8 cellular contexts compared by ENCODE assay signal in the genomic region with DNA sequence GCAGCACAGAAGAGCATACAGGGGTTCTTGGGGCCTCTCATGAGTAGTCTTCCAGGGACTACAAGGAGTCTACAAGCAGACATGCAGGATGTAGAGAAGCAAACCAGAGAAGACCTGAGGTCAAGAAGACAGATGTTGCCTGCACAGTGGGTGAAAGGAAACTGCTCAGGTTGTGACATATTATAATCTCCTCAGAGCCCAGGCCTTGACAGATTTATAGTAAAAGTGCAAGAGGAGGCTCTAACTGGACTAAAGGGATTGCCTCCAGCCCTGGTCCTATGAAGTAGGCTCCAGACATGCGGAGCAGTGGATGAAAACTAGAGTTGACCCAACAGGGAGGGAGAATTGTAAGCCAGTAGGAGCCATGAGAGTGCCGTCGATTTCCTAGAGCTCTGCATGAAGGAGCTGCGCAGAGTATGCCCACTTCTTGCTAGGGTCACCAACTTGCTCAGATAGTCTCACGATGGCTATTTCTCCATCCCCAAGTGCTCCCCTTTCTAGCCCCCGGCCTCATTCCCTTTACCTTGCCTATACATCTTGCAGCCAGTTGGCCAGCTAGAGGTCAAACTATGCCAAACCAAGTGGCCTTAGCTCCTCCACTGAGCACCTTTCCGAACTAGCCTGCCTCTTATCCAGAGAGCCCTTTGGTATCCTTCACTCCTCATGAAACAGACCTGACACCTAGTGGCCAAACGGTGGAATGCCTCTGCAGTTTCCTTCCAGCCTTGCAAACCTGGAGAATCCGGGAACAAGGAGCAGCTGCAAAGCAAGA. TPM values are rescaled to one million over a fixed set of nuclear protein-coding genes. Genes with fewer than 3 reads are reported as not detected.
DNase-seq lines count a peak whose midpoint lies in the region; ATAC-seq, FAIRE-seq and TF ChIP-seq lines count a peak whose summit lies in the region.

No MANE protein-coding gene starts in this region.

- peak; percentile 68 to 77 for ATAC-seq in activated naive CD4-positive, alpha-beta T cell treated with anti-CD3 and anti-CD28 coated beads, Interleukin-2, amount 50 U/mL, for 72 hours
- peak; percentile 93 to 98 (median 96) for ATAC-seq in pancreas
- peak; percentile 97 for ATAC-seq in upper lobe of right lung

- H3K36me3 Mint-ChIP-seq in activated naive CD4-positive, alpha-beta T cell treated with anti-CD3 and anti-CD28 coated beads, Interleukin-2, amount 50 U/mL, for 72 hours, result no peaks in the 10 kb centered on the region
- peaks cover 20% of the 10 kb centered on the region for H3K36me3 Mint-ChIP-seq in glutamatergic neuron (ENCODE audit: unreplicated experiment)

- H3K27me3 ChIP-seq in SJSA1 (replicated peaks) (no peaks in the 10 kb centered on the region), pancreas (no peaks in the 10 kb centered on the region), upper lobe of right lung (no peaks in the 10 kb centered on the region)

- H3K4me3 ChIP-seq in SJSA1 (no peak overlapping the region), pancreas (no peak overlapping the region), upper lobe of right lung (no peak overlapping the region)

- intact Hi-C loops in pancreas (cut with DNase I) (loop anchor here (5.0 kb wide), 3 partner anchors 85 to 235 kb away; no protein-coding TSS in a partner anchor), upper lobe of right lung (cut with DNase I) (loop anchor here (2.0 to 5.0 kb wide), 2 partner anchors 82 to 235 kb away; no protein-coding TSS in a partner anchor)

- peaks cover 36% of the 10 kb centered on the region for H3K4me1 ChIP-seq in SJSA1 (replicated peaks)
- no peaks in the 10 kb centered on the region for H3K4me1 ChIP-seq in pancreas
- H3K4me1 ChIP-seq in upper lobe of right lung, result peaks cover 39% of the 10 kb centered on the region

- TF ChIP-seq CTCF in glutamatergic neuron (IDR thresholded peaks at IDR 0.05; ENCODE audit: partially characterized antibody, unreplicated experiment) (peak; percentile 99), pancreas (IDR thresholded peaks at IDR 0.05) (peak; percentile 86 to 92 (median 90)), upper lobe of right lung (IDR thresholded peaks at IDR 0.05) (peak; percentile 96)

- no peaks in the 10 kb centered on the region for H3K9me3 Mint-ChIP-seq in activated naive CD4-positive, alpha-beta T cell treated with anti-CD3 and anti-CD28 coated beads, Interleukin-2, amount 50 U/mL, for 72 hours
- peaks cover 16% of the 10 kb centered on the region for H3K9me3 Mint-ChIP-seq in glutamatergic neuron (ENCODE audit: unreplicated experiment)

- H3K27ac Mint-ChIP-seq in activated naive CD4-positive, alpha-beta T cell treated with anti-CD3 and anti-CD28 coated beads, Interleukin-2, amount 50 U/mL, for 72 hours, result peak overlapping the region in 1 of 2 donors; percentile 10
- H3K27ac Mint-ChIP-seq in glutamatergic neuron (ENCODE audit: unreplicated experiment), result peak overlapping the region; percentile 0

- peaks cover 14% of the 10 kb centered on the region for H3K4me1 Mint-ChIP-seq in glutamatergic neuron (ENCODE audit: low read depth, unreplicated experiment)

- H3K9me3 ChIP-seq in SJSA1 (replicated peaks), result no peaks in the 10 kb centered on the region
- H3K9me3 ChIP-seq in pancreas, result no peaks in the 10 kb centered on the region
- no peaks in the 10 kb centered on the region for H3K9me3 ChIP-seq in upper lobe of right lung

- H3K36me3 ChIP-seq in SJSA1, result peaks cover 52% of the 10 kb centered on the region
- no peaks in the 10 kb centered on the region for H3K36me3 ChIP-seq in pancreas
- peaks cover 22% of the 10 kb centered on the region for H3K36me3 ChIP-seq in upper lobe of right lung

- peaks cover 10% of the 10 kb centered on the region for H3K27me3 Mint-ChIP-seq in glutamatergic neuron (ENCODE audit: unreplicated experiment)

- 55 to 59% methylated on average over 9 of the region's 9 CpGs for WGBS in pancreas, 2 donors

- H3K27ac ChIP-seq in SJSA1 (no peak overlapping the region), pancreas (no peak overlapping the region), upper lobe of right lung (peak overlapping the region; percentile 64)

- peak; percentile 86 for DNase-seq in GM03348 (ENCODE audit: low spot score)
- peak; percentile 76 for DNase-seq in NAMALWA (ENCODE audit: low spot score)
- peak; percentile 79 to 80 for DNase-seq in SJSA1 (ENCODE audit: low read depth in 1 of 2, low spot score in 2 of 2)
- peak; percentile 58 to 59 for DNase-seq in activated naive CD4-positive, alpha-beta T cell treated with anti-CD3 and anti-CD28 coated beads, Interleukin-2, amount 50 U/mL, for 72 hours (ENCODE audit: low spot score in 2 of 2)
- DNase-seq in glutamatergic neuron, result peak; percentile 81
- peak; percentile 68 to 88 (median 70) for DNase-seq in pancreas
- peak; percentile 73 for DNase-seq in upper lobe of right lung
- DNase-seq in mesenteric fat pad (ENCODE audit: low spot score), result no peak

- no peak for FAIRE-seq in pancreas (lab: Jason Lieb, UNC)

- H3K4me3 Mint-ChIP-seq in glutamatergic neuron (ENCODE audit: unreplicated experiment), result no peak overlapping the region

RNA-seq across cellular contexts. Expression of a gene that starts 36.2 kb away (rescaled TPM):
- total RNA-seq in SJSA1 (2014; rRNA removed; shearing (Covaris generic)), result 19.5 and 25.9 TPM in 2 replicates
- 10 to 100 TPM; 80.6 to 85.7 TPM for total RNA-seq in activated naive CD4-positive, alpha-beta T cell treated with anti-CD3 and anti-CD28 coated beads, Interleukin-2, amount 50 U/mL, for 72 hours
- total RNA-seq in glutamatergic neuron (ENCODE audit: unreplicated experiment) (97.8 TPM), pancreas (10 to 100 TPM; 12.4 to 21.2 (median 16.0) TPM), upper lobe of right lung (44.5 TPM), mesenteric fat pad (40.9 TPM)
- polyA plus RNA-seq in pancreas, result 10 to 100 TPM; 16.3 to 19.6 TPM
